ENCODE assay signal across 9 cellular contexts in the genomic region with DNA sequence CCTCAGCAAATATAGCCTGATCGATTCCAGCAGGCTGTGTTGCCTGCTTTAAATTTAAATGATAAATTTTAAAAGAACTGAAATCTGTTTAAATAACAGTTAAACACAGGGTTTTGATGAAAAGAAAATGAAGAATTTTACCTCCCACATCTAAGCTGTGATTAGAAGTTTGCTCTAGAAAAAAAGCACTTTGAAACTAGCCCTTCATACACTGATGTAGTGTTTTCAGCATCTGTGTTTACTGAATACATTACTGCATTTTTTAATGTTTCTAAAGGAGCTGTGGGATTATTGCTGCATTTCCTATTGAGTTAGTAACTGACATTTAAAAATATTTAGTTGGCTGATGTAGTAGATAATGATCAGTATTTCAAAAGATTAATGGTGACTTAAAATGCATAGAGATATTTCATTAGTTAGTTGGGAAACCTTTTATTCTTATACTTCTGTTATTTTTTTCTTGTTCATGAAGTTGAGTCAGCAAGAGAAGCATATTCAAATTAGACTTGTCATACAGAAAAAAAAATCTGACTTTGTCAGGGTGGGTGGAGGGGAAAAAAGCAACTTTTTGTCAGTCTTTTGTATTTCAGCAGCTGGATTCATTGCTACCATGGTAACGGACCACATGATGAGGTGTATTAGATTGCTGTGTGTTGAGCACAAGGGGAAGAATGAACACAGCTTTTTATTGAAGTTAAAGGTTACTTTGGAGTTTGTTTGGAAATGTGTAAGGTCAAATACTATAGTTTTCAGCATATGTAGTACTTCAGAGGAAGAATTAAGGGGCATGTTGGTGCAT. TPM values are rescaled to one million over a fixed set of nuclear protein-coding genes. Genes with fewer than 3 reads are reported as not detected.
DNase-seq lines count a peak whose midpoint lies in the region; TF ChIP-seq lines count a peak whose summit lies in the region.
"Had no signal": no experiment of that assay in that cellular context is flagged by ENCODE, and none has a peak within 500 bp of the region (broad histone marks: within the 10 kb centered on the region; RNA-seq: fewer than 3 reads in every experiment).

A gene (plus strand): TSS at position 668 of the 799 bp plus-strand sequence. CDS start 45,679 bp downstream, outside the sequence.

- peak; percentile 3 for DNase-seq in SKM-1 treated with dmso at 0.1 percent for 144 hours (lab: John Stamatoyannopoulos, UW; ENCODE audit: unreplicated experiment)
- DNase-seq in SKM-1 (lab: John Stamatoyannopoulos, UW; ENCODE audit: unreplicated experiment): no peak
- no peak for DNase-seq in cardiac septum (ENCODE audit: low spot score)
- peak; percentile 64 for DNase-seq in retina
- DNase-seq in NK-92 treated with Interleukin-12 subunit alpha and Interleukin-12 subunit beta, amount 100 ng/mL, for 24 hours (lab: John Stamatoyannopoulos, UW): no peak
- no peak for DNase-seq in DMS114 treated with DMSO at 0.1 percent for 48 hours (lab: John Stamatoyannopoulos, UW; ENCODE audit: unreplicated experiment)
- no peak for DNase-seq in GM10248 (ENCODE audit: extremely low spot score)

- POLR2A ChIA-PET in GM10248 (lab: Yijun Ruan, JAX): no interaction called here

- TF ChIP-seq CTCF in GM10248 (IDR thresholded peaks at IDR 0.05; ENCODE audit: control extremely low read depth, extremely low read depth, low read depth, missing control alignments): no peak

- intact Hi-C loops in cardiac septum (cut with DNase I): loop anchor here (5.0 kb wide), 1 partner anchor 358 kb away; no protein-coding TSS in a partner anchor

- WGBS in adipose tissue, 3 donors: 38 to 62% (median 46%) methylated on average over 2 of the region's 2 CpGs

- no peak within 1 kb of the TSS for H3K27ac ChIP-seq in adipose tissue (ENCODE audit: low read depth, low read length)
- H3K27ac ChIP-seq: C4-2B had no signal

- CTCF ChIA-PET in GM10248 (lab: Yijun Ruan, JAX): interaction anchor here (0.9 kb wide), 1 partner anchor 12 kb away, joined by 3 read pairs; no protein-coding TSS in a partner anchor

RNA-seq across cellular contexts. Expression of the gene that starts here (rescaled TPM):
- polyA plus RNA-seq in adipose tissue: 10 to 100 TPM; 10.7 to 21.1 (median 15.2) TPM
- total RNA-seq in cardiac septum: 208 TPM

Comparison
In these comparisons a context has a peak if more than half of its experiments do, and no peak if none do; other contexts are left out.
1. DNase-seq: peak in SKM-1 treated with dmso at 0.1 percent for 144 hours (single experiment) and retina (single experiment); none in SKM-1 (single experiment), cardiac septum (single experiment), NK-92 treated with Interleukin-12 subunit alpha and Interleukin-12 subunit beta, amount 100 ng/mL, for 24 hours (single experiment), DMS114 treated with DMSO at 0.1 percent for 48 hours (single experiment) and GM10248 (single experiment).